ENCODE assay signal across 1 cellular context in genomic region chr6:25637211-25637610, GRCh38.
TF ChIP-seq lines count a peak whose summit lies in the region.

No MANE protein-coding gene starts in this region.

TF ChIP-seq in K562, 482 proteins besides CTCF, POLR2A, EP300 and RAD21:
- TF ChIP-seq ELF4 (CRISPR knock-in tag; IDR thresholded peaks at IDR 0.05) (no peak), SMARCA4 (IDR thresholded peaks at IDR 0.05) (no peak), CEBPB (tag; IDR thresholded peaks at IDR 0.05) (peak; percentile 75), ZNF785 (CRISPR knock-in tag; IDR thresholded peaks at IDR 0.05) (no peak), DACH1 (IDR thresholded peaks at IDR 0.05; ENCODE audit: partially characterized antibody) (no peak)
